In genomic region chr13:51065372-51066090, GRCh38 we compare ENCODE assay signal across 21 cellular contexts. TPM values are rescaled to one million over a fixed set of nuclear protein-coding genes. Genes with fewer than 3 reads are reported as not detected.
"Had no signal": no experiment of that assay in that cellular context is flagged by ENCODE, and none has a peak within 500 bp of the region (broad histone marks: within the 10 kb centered on the region; RNA-seq: fewer than 3 reads in every experiment).

No MANE protein-coding gene starts in this region.

- H3K27me3 ChIP-seq: cardiac muscle cell, testis, upper lobe of right lung had no signal

- H3K27ac Mint-ChIP-seq: activated CD8-positive, alpha-beta T cell treated with anti-CD3 and anti-CD28 coated beads for 36 hours; memory B cell; progenitor cell of endocrine pancreas; stimulated activated naive CD8-positive, alpha-beta T cell treated with anti-CD3 and anti-CD28 coated beads, Interleukin-15, Interleukin-2, amounts not matched to agents 100 ng/mL and 50 ng/mL, for 24 hours had no signal

- H3K36me3 Mint-ChIP-seq: memory B cell, natural killer cell had no signal

- H3K4me1 ChIP-seq: sigmoid colon, testis had no signal

- H3K9me3 Mint-ChIP-seq: activated CD8-positive, alpha-beta T cell treated with anti-CD3 and anti-CD28 coated beads for 36 hours; memory B cell; natural killer cell; stimulated activated naive CD8-positive, alpha-beta T cell treated with anti-CD3 and anti-CD28 coated beads, Interleukin-15, Interleukin-2, amounts not matched to agents 100 ng/mL and 50 ng/mL, for 24 hours had no signal

- DNase-seq: activated CD4-positive, alpha-beta T cell treated with anti-CD3 and anti-CD28 coated beads for 4 hours; activated CD8-positive, alpha-beta memory T cell treated with anti-CD3 and anti-CD28 coated beads, Interleukin-2, amount 50 U/mL, for 48 hours; activated CD8-positive, alpha-beta T cell treated with anti-CD3 and anti-CD28 coated beads for 36 hours; activated naive CD4-positive, alpha-beta T cell; effector CD4-positive, alpha-beta T cell; hypothalamus; natural killer cell; occipital lobe; sigmoid colon; stimulated activated CD4-positive, alpha-beta T cell treated with anti-CD3 and anti-CD28 coated beads, Interleukin-12 subunit alpha, Interleukin-12 subunit beta, amount 100 ng/mL, for 4 hours; T1000; testis; upper lobe of right lung; WERI-Rb-1 had no signal

- H3K4me3 ChIP-seq: cardiac muscle cell, sigmoid colon, testis, upper lobe of right lung had no signal

- H3K27ac ChIP-seq: cardiac muscle cell, epithelial cell of prostate, sigmoid colon, testis, upper lobe of right lung, WERI-Rb-1 had no signal

- H3K36me3 ChIP-seq: cardiac muscle cell, sigmoid colon, upper lobe of right lung, WERI-Rb-1 had no signal

- ATAC-seq: activated CD8-positive, alpha-beta T cell treated with anti-CD3 and anti-CD28 coated beads for 36 hours; upper lobe of right lung had no signal

- H3K4me3 Mint-ChIP-seq: activated CD8-positive, alpha-beta T cell treated with anti-CD3 and anti-CD28 coated beads for 36 hours; memory B cell; natural killer cell; stimulated activated naive CD8-positive, alpha-beta T cell treated with anti-CD3 and anti-CD28 coated beads, Interleukin-15, Interleukin-2, amounts not matched to agents 100 ng/mL and 50 ng/mL, for 24 hours had no signal

- H3K9me3 ChIP-seq: sigmoid colon, testis, upper lobe of right lung had no signal

RNA-seq across cellular contexts. Expression of gene C13orf42, which starts 45.5 kb away (rescaled TPM):
- total RNA-seq: activated CD8-positive, alpha-beta T cell treated with anti-CD3 and anti-CD28 coated beads for 36 hours; astrocyte; cardiac muscle cell; mucosa of gallbladder; natural killer cell; occipital lobe; progenitor cell of endocrine pancreas; sigmoid colon; upper lobe of right lung had no signal
- polyA plus RNA-seq: cardiac muscle cell, sigmoid colon had no signal
